Comparison of ENCODE assay signal across 20 cellular contexts in the genomic region with DNA sequence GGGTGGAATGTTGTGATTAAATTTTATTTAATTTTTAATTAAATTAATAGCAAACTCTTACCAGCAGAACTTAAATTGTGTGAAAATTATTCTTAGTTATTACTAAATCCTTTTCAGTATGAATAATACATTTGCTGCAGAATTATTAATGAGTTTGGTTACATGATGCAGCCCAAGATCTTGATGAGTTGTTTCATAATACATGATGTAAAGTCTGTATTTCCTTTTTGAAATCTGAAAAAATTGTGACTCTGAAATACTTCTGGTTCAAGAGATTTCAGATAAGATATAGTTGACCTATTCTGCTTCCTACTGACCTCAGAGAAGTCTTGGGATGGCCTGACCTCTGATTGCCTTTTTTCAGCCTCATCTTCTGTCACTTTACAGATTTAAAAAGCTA. TPM values are rescaled to one million over a fixed set of nuclear protein-coding genes. Genes with fewer than 3 reads are reported as not detected.
A peak's percentile ranks its signal among the peaks of the same experiment; 100 is the strongest.
DNase-seq lines count a peak whose midpoint lies in the region; ATAC-seq and TF ChIP-seq lines count a peak whose summit lies in the region.
"Had no signal": no experiment of that assay in that cellular context is flagged by ENCODE, and none has a peak within 500 bp of the region (broad histone marks: within the 10 kb centered on the region; RNA-seq: fewer than 3 reads in every experiment).

No MANE protein-coding gene starts in this region.

- H4K5ac ChIP-seq in IMR-90 (ENCODE audit: low read depth, low read length): no peak overlapping the region

- H3K14ac ChIP-seq in IMR-90 (replicated peaks; ENCODE audit: low read depth, low read length): no peak overlapping the region

- H3K18ac ChIP-seq in IMR-90 (ENCODE audit: low read depth, low read length): no peak overlapping the region

- no peak for ATAC-seq in IMR-90 (ENCODE audit: low read depth)
- ATAC-seq: naive thymus-derived CD4-positive, alpha-beta T cell; pancreas; Right ventricle myocardium inferior had no signal

- no peak overlapping the region for H3K4me3 ChIP-seq in IMR-90 (ENCODE audit: insufficient read depth, low read depth, low read length)
- no peak overlapping the region for H3K4me3 ChIP-seq in sigmoid colon
- no peak overlapping the region for H3K4me3 ChIP-seq in CD8-positive, alpha-beta memory T cell (ENCODE audit: low read length)
- H3K4me3 ChIP-seq: pancreas, testis had no signal

- TF ChIP-seq EP300 in sigmoid colon (IDR thresholded peaks at IDR 0.05): no peak

- no peaks in the 10 kb centered on the region for H3K27me3 ChIP-seq in IMR-90 (ENCODE audit: control insufficient read depth, insufficient read depth, low read length)
- H3K27me3 ChIP-seq in sigmoid colon: no peaks in the 10 kb centered on the region
- H3K27me3 ChIP-seq in CD8-positive, alpha-beta memory T cell (ENCODE audit: insufficient read depth, low read length, poor library complexity, severe bottlenecking): no peaks in the 10 kb centered on the region
- H3K27me3 ChIP-seq: pancreas, testis had no signal

- H4K20me1 ChIP-seq in IMR-90 (ENCODE audit: insufficient read depth, low read length): peaks cover 62% of the 10 kb centered on the region

- H3K4me1 ChIP-seq in IMR-90 (ENCODE audit: control insufficient read depth, insufficient read depth, low read length) (peaks cover 11% of the 10 kb centered on the region), sigmoid colon (peaks cover 0 to 62% (median 46%) of the 10 kb centered on the region in 4 donors)
- peaks cover 21% of the 10 kb centered on the region for H3K4me1 ChIP-seq in CD8-positive, alpha-beta memory T cell (ENCODE audit: insufficient read depth, low read length)
- H3K4me1 ChIP-seq: pancreas had no signal

- H3K56ac ChIP-seq in IMR-90 (ENCODE audit: extremely low read depth, insufficient read depth, low read length): no peak overlapping the region

- H3K79me1 ChIP-seq in IMR-90 (ENCODE audit: low read depth in 1 of 2, low read length in 2 of 2): peaks cover 25 to 63% of the 10 kb centered on the region in 2 experiments

- no peak overlapping the region for H2BK20ac ChIP-seq in IMR-90 (ENCODE audit: low read depth, low read length)

- H3K23ac ChIP-seq in IMR-90 (ENCODE audit: low read depth, low read length): no peak overlapping the region

- peak; percentile 3 for DNase-seq in GF-D8 (lab: John Stamatoyannopoulos, UW)
- no peak for DNase-seq in IMR-90
- no peak for DNase-seq in sigmoid colon
- no peak for DNase-seq in CD8-positive, alpha-beta memory T cell
- DNase-seq in 8988T: no peak
- no peak for DNase-seq in occipital lobe (lab: John Stamatoyannopoulos, UW)
- DNase-seq: activated CD4-positive, alpha-beta T cell treated with anti-CD3 and anti-CD28 coated beads, Interleukin-2, amount 10 ng/mL, durations not matched to agents 24 days and 14 days; activated CD8-positive, alpha-beta memory T cell treated with anti-CD3 and anti-CD28 coated beads, Interleukin-2, amount 50 U/mL, for 4 hours; activated effector memory CD4-positive, alpha-beta T cell treated with anti-CD3 and anti-CD28 coated beads, Interleukin-2, amount 50 U/mL, for 16 hours; central memory CD4-positive, alpha-beta T cell; kidney glomerular epithelial cell; MM.1S; naive thymus-derived CD4-positive, alpha-beta T cell; NCI-H146; NCI-H69; pancreas; SW 1271; testis had no signal

- no peak overlapping the region for H3K4ac ChIP-seq in IMR-90 (ENCODE audit: low read depth, low read length)

- no peak overlapping the region for H2BK120ac ChIP-seq in IMR-90 (ENCODE audit: low read depth, low read length)

- no peak overlapping the region for H3K27ac ChIP-seq in IMR-90 (ENCODE audit: insufficient read depth, low read length)
- H3K27ac ChIP-seq in sigmoid colon: peak overlapping the region; percentile 73 to 87 (median 82)
- H3K27ac ChIP-seq in CD8-positive, alpha-beta memory T cell (ENCODE audit: low read depth, low read length): no peak overlapping the region
- H3K27ac ChIP-seq: pancreas, testis had no signal

- intact Hi-C loops in IMR-90 (cut with micrococcal nuclease) (no loop called here), sigmoid colon (cut with DNase I) (no loop called here)

- in situ Hi-C loops in IMR-90 (cut with MboI; ENCODE audit: low sequenced_read_pairs): no loop called here

- H3K36me3 Mint-ChIP-seq in brain: peaks cover 63% of the 10 kb centered on the region
- peaks cover under 1 to 50% (median 17%) of the 10 kb centered on the region in 3 donors for H3K36me3 Mint-ChIP-seq in CD8-positive, alpha-beta memory T cell

- BruUV-seq in IMR-90 (replicated peaks; lab: Mats Ljungman, UMichigan): no TSS peak

- peak overlapping the region; percentile 76 for H3K4me2 ChIP-seq in IMR-90 (ENCODE audit: low read depth, low read length)

- H2AK9ac ChIP-seq in IMR-90 (replicated peaks; ENCODE audit: low read depth, low read length, poor library complexity): no peak overlapping the region

- no peak overlapping the region for H2BK15ac ChIP-seq in IMR-90 (ENCODE audit: low read depth, low read length)

- H4K91ac ChIP-seq in IMR-90 (ENCODE audit: insufficient read depth, low read depth, low read length): no peak overlapping the region

- H2AK5ac ChIP-seq in IMR-90 (ENCODE audit: low read depth, low read length): no peak overlapping the region

- no peak overlapping the region for H2AFZ ChIP-seq in IMR-90 (replicated peaks; ENCODE audit: low read length, poor library complexity)

- no peaks in the 10 kb centered on the region for H3K9me3 ChIP-seq in IMR-90 (ENCODE audit: control insufficient read depth, insufficient read depth, low read length)
- H3K9me3 ChIP-seq in sigmoid colon: no peaks in the 10 kb centered on the region
- H3K9me3 ChIP-seq in CD8-positive, alpha-beta memory T cell (ENCODE audit: low read length): no peaks in the 10 kb centered on the region
- H3K9me3 ChIP-seq: pancreas, testis had no signal

- H3K36me3 ChIP-seq in IMR-90 (ENCODE audit: control insufficient read depth, insufficient read depth, low read length) (peaks cover 27% of the 10 kb centered on the region), sigmoid colon (peaks cover 0 to 26% (median 19%) of the 10 kb centered on the region in 4 donors)
- peaks cover 10% of the 10 kb centered on the region for H3K36me3 ChIP-seq in CD8-positive, alpha-beta memory T cell (ENCODE audit: insufficient read depth, low read length)

- dilution Hi-C loops in IMR-90 (cut with HindIII; ENCODE audit: low sequenced_read_pairs, unreplicated experiment): no loop called here

- CTCF ChIA-PET in IMR-90 (lab: Yijun Ruan, JAX): no interaction called here
- CTCF ChIA-PET in CD8-positive, alpha-beta memory T cell (lab: Charles Lee): interaction anchor here (1.1 to 1.5 kb wide), 2 partner anchors 102 to 143 kb away, joined by 3 to 4 read pairs; no protein-coding TSS in a partner anchor

- no peak overlapping the region for H3K9ac ChIP-seq in IMR-90 (ENCODE audit: low read depth, low read length)

- POLR2A ChIA-PET in IMR-90 (lab: Charles Lee; ENCODE audit: unreplicated experiment): no interaction called here
- POLR2A ChIA-PET in CD8-positive, alpha-beta memory T cell (lab: Charles Lee): interaction anchor here (1.1 kb wide), 1 partner anchor 28 kb away, joined by 3 read pairs; a partner anchor contains a TSS

- peak overlapping the region in 4 of 5 experiments; percentile 59 to 95 (median 73) for H3K27ac Mint-ChIP-seq in brain
- H3K27ac Mint-ChIP-seq in CD8-positive, alpha-beta memory T cell: peak overlapping the region in 1 of 8 donors; percentile 84

- H3K4me1 Mint-ChIP-seq in brain: peaks cover 18% of the 10 kb centered on the region
- peaks cover 29 to 52% (median 43%) of the 10 kb centered on the region in 3 donors for H3K4me1 Mint-ChIP-seq in CD8-positive, alpha-beta memory T cell

- no peak overlapping the region for H4K8ac ChIP-seq in IMR-90 (ENCODE audit: low read depth in 2 of 2, low read length in 2 of 2)

- H3K4me3 Mint-ChIP-seq in brain: no peak overlapping the region
- no peak overlapping the region for H3K4me3 Mint-ChIP-seq in CD8-positive, alpha-beta memory T cell
- H3K4me3 Mint-ChIP-seq: activated CD4-positive, alpha-beta T cell treated with anti-CD3 and anti-CD28 coated beads, Interleukin-2, amount 10 ng/mL, durations not matched to agents 24 days and 14 days had no signal

- no peak for TF ChIP-seq POLR2A in IMR-90 (IDR thresholded peaks at IDR 0.05; ENCODE audit: low read depth, low read length)
- TF ChIP-seq POLR2A in sigmoid colon (IDR thresholded peaks at IDR 0.05): no peak

- peak overlapping the region; percentile 40 for H2BK5ac ChIP-seq in IMR-90 (ENCODE audit: low read depth, low read length, poor library complexity, severe bottlenecking)

- no peak for TF ChIP-seq RAD21 in IMR-90 (IDR thresholded peaks at IDR 0.05; ENCODE audit: low read length)

- TF ChIP-seq CTCF in IMR-90 (conservative IDR thresholded peaks at IDR 0.05; ENCODE audit: low read depth, low read length): no peak
- no peak for TF ChIP-seq CTCF in brain (conservative IDR thresholded peaks at IDR 0.05)
- TF ChIP-seq CTCF in sigmoid colon (IDR thresholded peaks at IDR 0.05): no peak

- peaks cover 14% of the 10 kb centered on the region for H3K9me1 ChIP-seq in IMR-90 (ENCODE audit: insufficient read depth, low read length)

- no peaks in the 10 kb centered on the region for H3K9me3 Mint-ChIP-seq in brain
- H3K9me3 Mint-ChIP-seq in CD8-positive, alpha-beta memory T cell: no peaks in the 10 kb centered on the region
- H3K9me3 Mint-ChIP-seq: activated CD4-positive, alpha-beta T cell treated with anti-CD3 and anti-CD28 coated beads, Interleukin-2, amount 10 ng/mL, durations not matched to agents 24 days and 14 days; naive thymus-derived CD4-positive, alpha-beta T cell had no signal

- H3K27me3 Mint-ChIP-seq in brain: no peaks in the 10 kb centered on the region
- no peaks in the 10 kb centered on the region for H3K27me3 Mint-ChIP-seq in CD8-positive, alpha-beta memory T cell
- H3K27me3 Mint-ChIP-seq: activated CD4-positive, alpha-beta T cell treated with anti-CD3 and anti-CD28 coated beads, Interleukin-2, amount 10 ng/mL, durations not matched to agents 24 days and 14 days; naive thymus-derived CD4-positive, alpha-beta T cell had no signal

RNA-seq across cellular contexts. Expression of a gene that starts 11.1 kb away (rescaled TPM):
- total RNA-seq in IMR-90 (2012; rRNA removed): 184 and 192 TPM in 2 replicates
- 137 and 165 TPM in 2 replicates for polyA plus RNA-seq in IMR-90 (2012; rRNA removed)
- 96.8 and 106 TPM in 2 replicates for polyA plus RNA-seq in IMR-90 (2012; cell fraction: cytosol; rRNA removed)
- 45.0 and 63.3 TPM in 2 replicates for polyA plus RNA-seq in IMR-90 (2012; cell fraction: nucleus; rRNA removed; ENCODE audit: low replicate concordance)
- 169 TPM for polyA plus RNA-seq in brain (ENCODE audit: insufficient read depth, low read depth, low replicate concordance)
- total RNA-seq in sigmoid colon: 100 to 1,000 TPM; 109 to 191 (median 161) TPM
- 10 to 100 TPM; 50.5 to 82.6 (median 57.3) TPM for polyA plus RNA-seq in sigmoid colon
- total RNA-seq in CD8-positive, alpha-beta memory T cell: 100 to 1,000 TPM; 167 to 172 TPM
- polyA plus RNA-seq in CD8-positive, alpha-beta memory T cell: 107 TPM
- total RNA-seq in occipital lobe: 76.3 TPM

RNA-seq across cellular contexts. Expression of a gene that starts 28.1 kb away (rescaled TPM):
- total RNA-seq in IMR-90 (2012; rRNA removed) (3.9 and 5.3 TPM in 2 replicates), sigmoid colon (10 to 100 TPM; 19.3 to 25.3 (median 21.8) TPM), occipital lobe (11.2 TPM)
- polyA plus RNA-seq in IMR-90 (2012; rRNA removed) (8.9 and 9.3 TPM in 2 replicates), brain (ENCODE audit: insufficient read depth, low read depth, low replicate concordance) (16.6 TPM), sigmoid colon (10 to 100 TPM in 1 of 3 donors, 1 to 10 TPM in 2; 5.4 to 21.9 (median 6.7) TPM)
- 5.1 and 5.9 TPM in 2 replicates for polyA plus RNA-seq in IMR-90 (2012; cell fraction: cytosol; rRNA removed)
- polyA plus RNA-seq in IMR-90 (2012; cell fraction: nucleus; rRNA removed; ENCODE audit: low replicate concordance): 8.7 and 14.9 TPM in 2 replicates
- 10 to 100 TPM; 90.3 to 99.6 TPM for total RNA-seq in CD8-positive, alpha-beta memory T cell
- polyA plus RNA-seq in CD8-positive, alpha-beta memory T cell: 3.2 TPM

Comparison
In these comparisons a context has a peak if more than half of its experiments do, and no peak if none do; other contexts are left out.
1. H3K27ac ChIP-seq: peak in sigmoid colon (4 of 4); none in IMR-90 (single experiment) and CD8-positive, alpha-beta memory T cell (single experiment).